ENCODE assay signal across 1 cellular context in the genomic region with DNA sequence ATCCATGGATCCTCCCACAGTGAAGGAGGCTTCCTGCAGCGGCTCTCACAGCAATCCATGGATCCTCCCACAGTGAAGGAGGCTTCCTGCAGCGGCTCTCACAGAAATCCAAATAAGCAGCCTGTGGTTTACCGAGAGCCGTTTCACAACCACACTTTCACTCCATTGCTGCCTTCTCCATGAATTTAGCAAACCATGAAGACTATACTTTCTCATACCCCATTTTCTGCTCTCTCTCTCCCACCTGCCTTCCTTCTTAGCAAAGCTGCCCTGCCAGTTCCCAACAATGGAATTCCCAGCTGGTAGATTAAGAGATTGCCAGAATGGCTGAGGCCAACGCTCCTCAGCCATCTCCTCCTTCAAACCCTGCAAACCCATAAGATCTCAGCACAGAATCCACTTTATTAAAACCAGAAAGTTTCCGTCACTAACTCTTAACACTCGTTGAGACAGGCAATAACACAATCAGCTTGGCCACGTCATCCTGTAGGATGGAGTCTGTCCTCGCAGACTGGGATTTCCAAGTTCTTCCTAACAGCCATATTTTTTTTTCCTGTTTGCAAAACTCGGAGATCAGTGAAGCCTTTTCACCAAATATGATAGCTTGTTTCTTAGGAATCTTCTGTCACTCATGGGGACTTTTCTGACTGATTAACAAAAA.
TF ChIP-seq lines count a peak whose summit lies in the region.

No MANE protein-coding gene starts in this region.

TF ChIP-seq in GM23338, 12 proteins besides CTCF, POLR2A, EP300 and RAD21:
- TF ChIP-seq, protein P1, sequence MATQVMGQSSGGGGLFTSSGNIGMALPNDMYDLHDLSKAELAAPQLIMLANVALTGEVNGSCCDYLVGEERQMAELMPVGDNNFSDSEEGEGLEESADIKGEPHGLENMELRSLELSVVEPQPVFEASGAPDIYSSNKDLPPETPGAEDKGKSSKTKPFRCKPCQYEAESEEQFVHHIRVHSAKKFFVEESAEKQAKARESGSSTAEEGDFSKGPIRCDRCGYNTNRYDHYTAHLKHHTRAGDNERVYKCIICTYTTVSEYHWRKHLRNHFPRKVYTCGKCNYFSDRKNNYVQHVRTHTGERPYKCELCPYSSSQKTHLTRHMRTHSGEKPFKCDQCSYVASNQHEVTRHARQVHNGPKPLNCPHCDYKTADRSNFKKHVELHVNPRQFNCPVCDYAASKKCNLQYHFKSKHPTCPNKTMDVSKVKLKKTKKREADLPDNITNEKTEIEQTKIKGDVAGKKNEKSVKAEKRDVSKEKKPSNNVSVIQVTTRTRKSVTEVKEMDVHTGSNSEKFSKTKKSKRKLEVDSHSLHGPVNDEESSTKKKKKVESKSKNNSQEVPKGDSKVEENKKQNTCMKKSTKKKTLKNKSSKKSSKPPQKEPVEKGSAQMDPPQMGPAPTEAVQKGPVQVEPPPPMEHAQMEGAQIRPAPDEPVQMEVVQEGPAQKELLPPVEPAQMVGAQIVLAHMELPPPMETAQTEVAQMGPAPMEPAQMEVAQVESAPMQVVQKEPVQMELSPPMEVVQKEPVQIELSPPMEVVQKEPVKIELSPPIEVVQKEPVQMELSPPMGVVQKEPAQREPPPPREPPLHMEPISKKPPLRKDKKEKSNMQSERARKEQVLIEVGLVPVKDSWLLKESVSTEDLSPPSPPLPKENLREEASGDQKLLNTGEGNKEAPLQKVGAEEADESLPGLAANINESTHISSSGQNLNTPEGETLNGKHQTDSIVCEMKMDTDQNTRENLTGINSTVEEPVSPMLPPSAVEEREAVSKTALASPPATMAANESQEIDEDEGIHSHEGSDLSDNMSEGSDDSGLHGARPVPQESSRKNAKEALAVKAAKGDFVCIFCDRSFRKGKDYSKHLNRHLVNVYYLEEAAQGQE (IDR thresholded peaks at IDR 0.05; ENCODE audit: unreplicated experiment): no peak
- TF ChIP-seq NANOG (IDR thresholded peaks at IDR 0.05; ENCODE audit: borderline replicate concordance) (no peak), JUNB (IDR thresholded peaks at IDR 0.05; ENCODE audit: unreplicated experiment) (no peak), POLR2AphosphoS5 (IDR thresholded peaks at IDR 0.05; ENCODE audit: low read depth) (no peak), EZH2 (IDR thresholded peaks at IDR 0.05; ENCODE audit: low read depth, unreplicated experiment) (no peak), EZH2phosphoT487 (IDR thresholded peaks at IDR 0.05; ENCODE audit: unreplicated experiment) (no peak), ZNF114 (CRISPR knock-in tag; IDR thresholded peaks at IDR 0.05) (no peak), CREB1 (CRISPR knock-in tag; IDR thresholded peaks at IDR 0.05; ENCODE audit: low read depth) (no peak), STAT1 (IDR thresholded peaks at IDR 0.05; ENCODE audit: unreplicated experiment) (no peak), ZNF331 (CRISPR knock-in tag; IDR thresholded peaks at IDR 0.05; ENCODE audit: low read depth) (no peak)
- TF ChIP-seq, protein P2, sequence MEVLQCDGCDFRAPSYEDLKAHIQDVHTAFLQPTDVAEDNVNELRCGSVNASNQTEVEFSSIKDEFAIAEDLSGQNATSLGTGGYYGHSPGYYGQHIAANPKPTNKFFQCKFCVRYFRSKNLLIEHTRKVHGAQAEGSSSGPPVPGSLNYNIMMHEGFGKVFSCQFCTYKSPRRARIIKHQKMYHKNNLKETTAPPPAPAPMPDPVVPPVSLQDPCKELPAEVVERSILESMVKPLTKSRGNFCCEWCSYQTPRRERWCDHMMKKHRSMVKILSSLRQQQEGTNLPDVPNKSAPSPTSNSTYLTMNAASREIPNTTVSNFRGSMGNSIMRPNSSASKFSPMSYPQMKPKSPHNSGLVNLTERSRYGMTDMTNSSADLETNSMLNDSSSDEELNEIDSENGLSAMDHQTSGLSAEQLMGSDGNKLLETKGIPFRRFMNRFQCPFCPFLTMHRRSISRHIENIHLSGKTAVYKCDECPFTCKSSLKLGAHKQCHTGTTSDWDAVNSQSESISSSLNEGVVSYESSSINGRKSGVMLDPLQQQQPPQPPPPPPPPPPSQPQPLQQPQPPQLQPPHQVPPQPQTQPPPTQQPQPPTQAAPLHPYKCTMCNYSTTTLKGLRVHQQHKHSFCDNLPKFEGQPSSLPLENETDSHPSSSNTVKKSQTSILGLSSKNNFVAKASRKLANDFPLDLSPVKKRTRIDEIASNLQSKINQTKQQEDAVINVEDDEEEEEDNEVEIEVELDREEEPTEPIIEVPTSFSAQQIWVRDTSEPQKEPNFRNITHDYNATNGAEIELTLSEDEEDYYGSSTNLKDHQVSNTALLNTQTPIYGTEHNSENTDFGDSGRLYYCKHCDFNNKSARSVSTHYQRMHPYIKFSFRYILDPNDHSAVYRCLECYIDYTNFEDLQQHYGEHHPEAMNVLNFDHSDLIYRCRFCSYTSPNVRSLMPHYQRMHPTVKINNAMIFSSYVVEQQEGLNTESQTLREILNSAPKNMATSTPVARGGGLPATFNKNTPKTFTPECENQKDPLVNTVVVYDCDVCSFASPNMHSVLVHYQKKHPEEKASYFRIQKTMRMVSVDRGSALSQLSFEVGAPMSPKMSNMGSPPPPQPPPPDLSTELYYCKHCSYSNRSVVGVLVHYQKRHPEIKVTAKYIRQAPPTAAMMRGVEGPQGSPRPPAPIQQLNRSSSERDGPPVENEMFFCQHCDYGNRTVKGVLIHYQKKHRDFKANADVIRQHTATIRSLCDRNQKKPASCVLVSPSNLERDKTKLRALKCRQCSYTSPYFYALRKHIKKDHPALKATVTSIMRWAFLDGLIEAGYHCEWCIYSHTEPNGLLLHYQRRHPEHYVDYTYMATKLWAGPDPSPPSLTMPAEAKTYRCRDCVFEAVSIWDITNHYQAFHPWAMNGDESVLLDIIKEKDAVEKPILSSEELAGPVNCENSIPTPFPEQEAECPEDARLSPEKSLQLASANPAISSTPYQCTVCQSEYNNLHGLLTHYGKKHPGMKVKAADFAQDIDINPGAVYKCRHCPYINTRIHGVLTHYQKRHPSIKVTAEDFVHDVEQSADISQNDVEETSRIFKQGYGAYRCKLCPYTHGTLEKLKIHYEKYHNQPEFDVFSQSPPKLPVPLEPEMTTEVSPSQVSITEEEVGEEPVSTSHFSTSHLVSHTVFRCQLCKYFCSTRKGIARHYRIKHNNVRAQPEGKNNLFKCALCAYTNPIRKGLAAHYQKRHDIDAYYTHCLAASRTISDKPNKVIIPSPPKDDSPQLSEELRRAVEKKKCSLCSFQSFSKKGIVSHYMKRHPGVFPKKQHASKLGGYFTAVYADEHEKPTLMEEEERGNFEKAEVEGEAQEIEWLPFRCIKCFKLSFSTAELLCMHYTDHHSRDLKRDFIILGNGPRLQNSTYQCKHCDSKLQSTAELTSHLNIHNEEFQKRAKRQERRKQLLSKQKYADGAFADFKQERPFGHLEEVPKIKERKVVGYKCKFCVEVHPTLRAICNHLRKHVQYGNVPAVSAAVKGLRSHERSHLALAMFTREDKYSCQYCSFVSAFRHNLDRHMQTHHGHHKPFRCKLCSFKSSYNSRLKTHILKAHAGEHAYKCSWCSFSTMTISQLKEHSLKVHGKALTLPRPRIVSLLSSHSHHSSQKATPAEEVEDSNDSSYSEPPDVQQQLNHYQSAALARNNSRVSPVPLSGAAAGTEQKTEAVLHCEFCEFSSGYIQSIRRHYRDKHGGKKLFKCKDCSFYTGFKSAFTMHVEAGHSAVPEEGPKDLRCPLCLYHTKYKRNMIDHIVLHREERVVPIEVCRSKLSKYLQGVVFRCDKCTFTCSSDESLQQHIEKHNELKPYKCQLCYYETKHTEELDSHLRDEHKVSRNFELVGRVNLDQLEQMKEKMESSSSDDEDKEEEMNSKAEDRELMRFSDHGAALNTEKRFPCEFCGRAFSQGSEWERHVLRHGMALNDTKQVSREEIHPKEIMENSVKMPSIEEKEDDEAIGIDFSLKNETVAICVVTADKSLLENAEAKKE (CRISPR knock-in tag; IDR thresholded peaks at IDR 0.05): no peak
- TF ChIP-seq, protein P3, sequence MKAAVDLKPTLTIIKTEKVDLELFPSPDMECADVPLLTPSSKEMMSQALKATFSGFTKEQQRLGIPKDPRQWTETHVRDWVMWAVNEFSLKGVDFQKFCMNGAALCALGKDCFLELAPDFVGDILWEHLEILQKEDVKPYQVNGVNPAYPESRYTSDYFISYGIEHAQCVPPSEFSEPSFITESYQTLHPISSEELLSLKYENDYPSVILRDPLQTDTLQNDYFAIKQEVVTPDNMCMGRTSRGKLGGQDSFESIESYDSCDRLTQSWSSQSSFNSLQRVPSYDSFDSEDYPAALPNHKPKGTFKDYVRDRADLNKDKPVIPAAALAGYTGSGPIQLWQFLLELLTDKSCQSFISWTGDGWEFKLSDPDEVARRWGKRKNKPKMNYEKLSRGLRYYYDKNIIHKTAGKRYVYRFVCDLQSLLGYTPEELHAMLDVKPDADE (IDR thresholded peaks at IDR 0.05): no peak
